In genomic region chr2:231399853-231400667, GRCh38 we compare ENCODE assay signal across 8 cellular contexts. TPM values are rescaled to one million over a fixed set of nuclear protein-coding genes. Genes with fewer than 3 reads are reported as not detected.
DNase-seq lines count a peak whose midpoint lies in the region; ATAC-seq and TF ChIP-seq lines count a peak whose summit lies in the region.

No MANE protein-coding gene starts in this region.

- peak overlapping the region in 1 of 2 donors; percentile 38 for H3K27ac ChIP-seq in breast epithelium
- H3K27ac ChIP-seq in lung (ENCODE audit: low read depth in 1 of 2, low read length in 1 of 2) = peak overlapping the region; percentile 10 to 58
- peak overlapping the region; percentile 50 to 62 for H3K27ac ChIP-seq in aorta (ENCODE audit: low read depth in 1 of 2, low read length in 2 of 2)

- BruUV-seq in MCF 10A (replicated peaks; lab: Mats Ljungman, UMichigan) = no TSS peak

- H3K9me3 Mint-ChIP-seq in MCF 10A (ENCODE audit: unreplicated experiment) = no peaks in the 10 kb centered on the region

- POLR2A ChIA-PET in MCF 10A (lab: Yijun Ruan, JAX) = interaction anchor here (0.6 to 1.0 kb wide), 3 partner anchors 12 to 148 kb away, joined by 3 to 5 read pairs (median 3); no protein-coding TSS in a partner anchor

- no peaks in the 10 kb centered on the region for H3K36me3 Mint-ChIP-seq in MCF 10A (ENCODE audit: insufficient read depth, unreplicated experiment)

- H3K4me1 ChIP-seq in breast epithelium (peaks cover 3 to 7% of the 10 kb centered on the region in 2 donors), lung (ENCODE audit: control insufficient read depth in 2 of 2, insufficient read depth in 2 of 2, low read length in 2 of 2) (peaks cover 0 to 13% of the 10 kb centered on the region in 2 donors), aorta (ENCODE audit: control insufficient read depth in 1 of 2, insufficient read depth in 2 of 2, low read length in 2 of 2) (no peaks in the 10 kb centered on the region)

- H3K27me3 ChIP-seq in breast epithelium (peaks cover 3 to 4% of the 10 kb centered on the region in 2 donors), lung (ENCODE audit: control insufficient read depth, insufficient read depth) (no peaks in the 10 kb centered on the region), aorta (ENCODE audit: control insufficient read depth in 1 of 2, insufficient read depth in 2 of 2, low read length in 1 of 2) (no peaks in the 10 kb centered on the region)

- no peaks in the 10 kb centered on the region for H3K27me3 Mint-ChIP-seq in MCF 10A (ENCODE audit: insufficient read depth, unreplicated experiment)

- DNase-seq in MCF 10A (ENCODE audit: unreplicated experiment) = peak; percentile 53
- DNase-seq in breast epithelium (ENCODE audit: low spot score in 2 of 2) = no peak
- DNase-seq in cerebellar cortex (ENCODE audit: low spot score) = peak; percentile 32
- no peak for DNase-seq in lung (ENCODE audit: low spot score)
- peak; percentile 74 to 83 for DNase-seq in aorta
- no peak for DNase-seq in NCI-H748 (lab: John Stamatoyannopoulos, UW; ENCODE audit: unreplicated experiment)
- no peak for DNase-seq in NCI-H526 treated with DMSO at 0.1 percent for 48 hours (lab: John Stamatoyannopoulos, UW)

- no peaks in the 10 kb centered on the region for H3K9me3 ChIP-seq in breast epithelium
- H3K9me3 ChIP-seq in lung (ENCODE audit: control insufficient read depth in 2 of 2, insufficient read depth in 1 of 2, low read length in 1 of 2) = peaks cover 0 to 1% of the 10 kb centered on the region in 2 donors
- H3K9me3 ChIP-seq in aorta (ENCODE audit: control insufficient read depth, low read length) = no peaks in the 10 kb centered on the region

- H3K4me3 Mint-ChIP-seq in MCF 10A (ENCODE audit: unreplicated experiment) = no peak overlapping the region

- CTCF ChIA-PET in MCF 10A (lab: Yijun Ruan, JAX) = interaction anchor here (0.6 to 2.6 kb wide), 22 partner anchors 9 to 1792 kb away, joined by 3 to 21 read pairs (median 4); no protein-coding TSS in a partner anchor

- no peak overlapping the region for H3K27ac Mint-ChIP-seq in MCF 10A (ENCODE audit: low read depth, unreplicated experiment)

- no peaks in the 10 kb centered on the region for H3K4me1 Mint-ChIP-seq in MCF 10A (ENCODE audit: insufficient read depth, unreplicated experiment)

- no peaks in the 10 kb centered on the region for H3K36me3 ChIP-seq in breast epithelium
- H3K36me3 ChIP-seq in lung (ENCODE audit: control insufficient read depth in 2 of 2, insufficient read depth in 2 of 2, low read length in 2 of 2) = peaks cover 0 to 13% of the 10 kb centered on the region in 2 donors
- H3K36me3 ChIP-seq in aorta (ENCODE audit: control insufficient read depth in 1 of 2, insufficient read depth in 2 of 2, low read length in 1 of 2) = no peaks in the 10 kb centered on the region

- H3K4me3 ChIP-seq in breast epithelium (no peak overlapping the region), lung (no peak overlapping the region), aorta (ENCODE audit: low read length in 2 of 2) (no peak overlapping the region)

- 47 to 69% methylated on average over 12 of the region's 12 CpGs for WGBS in lung, 2 donors
- WGBS in aorta, 2 donors = 9 to 10% methylated on average over 12 of the region's 12 CpGs

- TF ChIP-seq CTCF in MCF 10A (IDR thresholded peaks at IDR 0.05; ENCODE audit: unreplicated experiment) (no peak), breast epithelium (IDR thresholded peaks at IDR 0.05) (no peak), lung (IDR thresholded peaks at IDR 0.05; ENCODE audit: control extremely low read depth, extremely low read depth) (no peak)

- intact Hi-C loops in MCF 10A (cut with micrococcal nuclease) = loop anchor here (2.0 kb wide), 1 partner anchor 103 kb away; no protein-coding TSS in a partner anchor
- intact Hi-C loops in breast epithelium (cut with DNase I; ENCODE audit: low total_unique reads) = loop anchor here (10.0 kb wide), 1 partner anchor 105 kb away; no protein-coding TSS in a partner anchor
- intact Hi-C loops in aorta (cut with DNase I) = no loop called here

- ATAC-seq in lung (ENCODE audit: insufficient read depth, low FRiP score) (no peak), aorta (ENCODE audit: low FRiP score) (peak; percentile 75), HG02759 (IDR thresholded peaks at IDR 0.05; ENCODE audit: unreplicated experiment) (no peak)

- TF ChIP-seq POLR2A in breast epithelium (IDR thresholded peaks at IDR 0.05) = no peak

RNA-seq across cellular contexts. Expression of gene B3GNT7, which starts 4.5 kb away (rescaled TPM):
- total RNA-seq in MCF 10A (2022) = not detected in 2 replicates
- total RNA-seq in breast epithelium = 1 to 10 TPM; 1.3 to 5.3 (median 2.3) TPM
- total RNA-seq in lung = 10 to 100 TPM; 32.9 to 73.7 TPM
- 10 to 100 TPM; 18.9 to 22.2 TPM for polyA plus RNA-seq in lung
- total RNA-seq in aorta = 1 to 10 TPM; 4.0 to 6.7 TPM
- 1 to 10 TPM in 1 of 2 donors, under 1 TPM in 1; 0.56 to 3.5 TPM for polyA plus RNA-seq in aorta

Comparison
In these comparisons a context has a peak if more than half of its experiments do, and no peak if none do; other contexts are left out.
1. DNase-seq: peak in MCF 10A (single experiment), cerebellar cortex (single experiment) and aorta (2 of 2); none in breast epithelium (0 of 2), lung (single experiment), NCI-H748 (single experiment) and NCI-H526 treated with DMSO at 0.1 percent for 48 hours (single experiment).
2. RNA of gene B3GNT7, which starts 4.5 kb away (total RNA-seq): 32.9 to 73.7 TPM in lung; 4.0 to 6.7 TPM in aorta, 1.3 to 5.3 TPM in breast epithelium and not detected in MCF 10A; every median in the first group is over 4 times any median in the second.
3. intact Hi-C loops: an anchor here in MCF 10A (2.0 kb wide) and breast epithelium (10.0 kb wide); none called in aorta.